Comparison of ENCODE assay signal across 8 cellular contexts in genomic region chr6:28865551-28866341, GRCh38. TPM values are rescaled to one million over a fixed set of nuclear protein-coding genes. Genes with fewer than 3 reads are reported as not detected.
DNase-seq lines count a peak whose midpoint lies in the region; ATAC-seq and TF ChIP-seq lines count a peak whose summit lies in the region.
"Not testable (repeated sequence)": the region's sequence is repeated elsewhere in the genome, so short reads cannot be mapped to it uniquely, and the experiment has no call there.

No MANE protein-coding gene starts in this region.

- CTCF ChIA-PET in AG04450 (lab: Charles Lee): interaction anchor here (0.6 to 1.0 kb wide), 3 partner anchors 27 to 282 kb away, joined by 3 to 4 read pairs (median 3); no protein-coding TSS in a partner anchor

- not testable (repeated sequence) for H3K27ac Mint-ChIP-seq in GM23338
- H3K27ac Mint-ChIP-seq in activated T-helper 17 cell treated with anti-CD3 and anti-CD28 coated beads, Interleukin-2, amount 50 U/mL, for 72 hours: peak overlapping the region; percentile 92
- H3K27ac Mint-ChIP-seq in mesothelial cell of epicardium: peak overlapping the region; percentile 82

- peak; percentile 5 for ATAC-seq in GM23338
- ATAC-seq in activated T-helper 17 cell treated with anti-CD3 and anti-CD28 coated beads, Interleukin-2, amount 50 U/mL, for 72 hours (replicated peaks): peak; percentile 35

- not testable (repeated sequence) for H3K36me3 ChIP-seq in GM23338 (ENCODE audit: insufficient read depth)

- H2AFZ ChIP-seq in GM23338: not testable (repeated sequence)

- H3K9me3 Mint-ChIP-seq in GM23338: peaks cover 21% of the 10 kb centered on the region
- H3K9me3 Mint-ChIP-seq in activated T-helper 17 cell treated with anti-CD3 and anti-CD28 coated beads, Interleukin-2, amount 50 U/mL, for 72 hours: peaks cover 12% of the 10 kb centered on the region
- H3K9me3 Mint-ChIP-seq in mesothelial cell of epicardium: not testable (repeated sequence)

- not testable (repeated sequence) for TF ChIP-seq CTCF in AG04450 (IDR thresholded peaks at IDR 0.05; ENCODE audit: low read depth, low read length); GM23338 (conservative IDR thresholded peaks at IDR 0.05; ENCODE audit: low read depth in 2 of 2); epithelial cell of esophagus (IDR thresholded peaks at IDR 0.05; ENCODE audit: insufficient read depth, low read depth, low read length, missing control alignments); mesothelial cell of epicardium (IDR thresholded peaks at IDR 0.05; ENCODE audit: unreplicated experiment)

- H3K36me3 Mint-ChIP-seq in GM23338 (ENCODE audit: low read depth): peaks cover 15% of the 10 kb centered on the region; the same call in 2 of the 3 replicates
- peaks cover 27% of the 10 kb centered on the region for H3K36me3 Mint-ChIP-seq in activated T-helper 17 cell treated with anti-CD3 and anti-CD28 coated beads, Interleukin-2, amount 50 U/mL, for 72 hours (ENCODE audit: low read depth)
- not testable (repeated sequence) for H3K36me3 Mint-ChIP-seq in mesothelial cell of epicardium

- POLR2A ChIA-PET in AG04450 (lab: Yijun Ruan, JAX): interaction anchor here (0.6 kb wide), 1 partner anchor 10 kb away, joined by 4 read pairs; no protein-coding TSS in a partner anchor

- H3K4me3 Mint-ChIP-seq in GM23338: peak overlapping the region; percentile 69
- H3K4me3 Mint-ChIP-seq in activated T-helper 17 cell treated with anti-CD3 and anti-CD28 coated beads, Interleukin-2, amount 50 U/mL, for 72 hours: peak overlapping the region; percentile 97
- H3K4me3 Mint-ChIP-seq in mesothelial cell of epicardium: peak overlapping the region; percentile 91

- not testable (repeated sequence) for H4K20me1 ChIP-seq in GM23338 (replicated peaks; ENCODE audit: insufficient read depth)

- H3K27me3 Mint-ChIP-seq in GM23338 (ENCODE audit: insufficient read depth, low read depth, poor library complexity): peaks cover 26% of the 10 kb centered on the region
- H3K27me3 Mint-ChIP-seq in activated T-helper 17 cell treated with anti-CD3 and anti-CD28 coated beads, Interleukin-2, amount 50 U/mL, for 72 hours; mesothelial cell of epicardium (ENCODE audit: low read depth): not testable (repeated sequence)

- peak overlapping the region; percentile 76 for H3K4me3 ChIP-seq in AG04450 (ENCODE audit: low read depth, low read length)
- peak overlapping the region; percentile 71 for H3K4me3 ChIP-seq in GM23338
- peak overlapping the region; percentile 56 for H3K4me3 ChIP-seq in epithelial cell of esophagus (ENCODE audit: low read length)

- H3K9me2 ChIP-seq in GM23338 (ENCODE audit: insufficient read depth): not testable (repeated sequence)

- H3K4me1 Mint-ChIP-seq in GM23338 (peaks cover 16% of the 10 kb centered on the region), mesothelial cell of epicardium (peaks cover 14% of the 10 kb centered on the region)
- peaks cover 22% of the 10 kb centered on the region for H3K4me1 Mint-ChIP-seq in activated T-helper 17 cell treated with anti-CD3 and anti-CD28 coated beads, Interleukin-2, amount 50 U/mL, for 72 hours

- H3K4me2 ChIP-seq in GM23338: peak overlapping the region; percentile 79; the same call in 1 of the 2 replicates

- not testable (repeated sequence) for H3K9me3 ChIP-seq in AG04450 (ENCODE audit: control insufficient read depth, insufficient read depth, low read length)

- H3K27ac ChIP-seq in AG04450 (ENCODE audit: low read depth, low read length); GM23338 (ENCODE audit: low read depth): not testable (repeated sequence)

- H3K79me2 ChIP-seq in GM23338 (replicated peaks; ENCODE audit: insufficient read depth): not testable (repeated sequence)

- peaks cover 22% of the 10 kb centered on the region for H3K4me1 ChIP-seq in GM23338 (ENCODE audit: insufficient read depth)

- not testable (repeated sequence) for H3K27me3 ChIP-seq in AG04450 (ENCODE audit: control insufficient read depth, insufficient read depth, low read length)
- peaks cover 14% of the 10 kb centered on the region for H3K27me3 ChIP-seq in GM23338 (ENCODE audit: insufficient read depth)

- H3F3A ChIP-seq in GM23338 (replicated peaks; ENCODE audit: low read depth): peaks cover 19% of the 10 kb centered on the region

- not testable (repeated sequence) for DNase-seq in AG04450 (ENCODE audit: low read depth, low spot score); mesothelial cell of epicardium (ENCODE audit: low spot score in 2 of 2, unreplicated experiment in 2 of 2)
- DNase-seq in GM23338 (ENCODE audit: low spot score): peak; percentile 88
- DNase-seq in NCI-H2081 (lab: John Stamatoyannopoulos, UW): peak; percentile 8 to 38
- peak; percentile 95 for DNase-seq in SW480 (ENCODE audit: low spot score)
- peak; percentile 49 for DNase-seq in epithelial cell of esophagus (ENCODE audit: low read depth)
- peak; percentile 52 for DNase-seq in stimulated activated CD4-positive, alpha-beta T cell treated with anti-CD3 and anti-CD28 coated beads, Interleukin-4, amount 100 ng/mL, for 1 hour

TF ChIP-seq in GM23338, 12 proteins besides CTCF, POLR2A, EP300 and RAD21:
- peak; percentile 79 for TF ChIP-seq POLR2AphosphoS5 (IDR thresholded peaks at IDR 0.05; ENCODE audit: low read depth)

RNA-seq across cellular contexts. Expression of gene TRIM27, which starts 58.0 kb away (rescaled TPM):
- 62.0 and 73.8 TPM in 2 replicates for polyA plus RNA-seq in AG04450 (2011; rRNA removed)
- 89.7 and 93.0 TPM in 2 replicates for polyA minus RNA-seq in AG04450 (2011; rRNA and poly(A)+ RNA removed)
- 98.4 and 127 TPM in 2 replicates for total RNA-seq in GM23338 (2014; rRNA removed; shearing (Covaris generic))
- polyA plus RNA-seq in GM23338 (2016; fragmentation: Nextera tagmentation; extraction: Ambion mirVana): 43.1 and 47.9 TPM in 2 replicates
- 10 to 100 TPM; 34.4 to 51.2 TPM for total RNA-seq in activated T-helper 17 cell treated with anti-CD3 and anti-CD28 coated beads, Interleukin-2, amount 50 U/mL, for 72 hours
- total RNA-seq in mesothelial cell of epicardium: 75.7 to 77.0 TPM (median 76.1 TPM) in 3 replicates
